In the genomic region with DNA sequence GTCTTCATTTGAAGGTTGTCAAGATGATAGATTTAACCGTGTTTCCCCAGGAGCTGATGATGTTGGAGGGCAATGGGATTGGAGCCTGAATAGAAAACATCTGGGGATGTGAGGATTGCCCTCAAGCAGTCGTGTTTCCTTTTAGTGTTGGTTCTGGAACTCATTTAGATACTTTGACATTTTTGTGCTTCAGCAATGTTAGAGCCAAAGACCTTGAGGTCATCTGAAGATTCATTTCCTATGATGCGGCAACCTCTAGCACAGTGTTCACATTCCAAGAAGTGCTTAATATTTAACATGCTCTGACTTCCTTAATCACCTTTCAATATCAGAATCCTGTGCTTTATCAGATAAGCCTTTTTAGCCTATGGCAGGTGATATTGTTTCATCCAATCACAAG, we compare ENCODE assay signal across 23 cellular contexts.
DNase-seq lines count a peak whose midpoint lies in the region; ATAC-seq lines count a peak whose summit lies in the region.
"Had no signal": no experiment of that assay in that cellular context is flagged by ENCODE, and none has a peak within 500 bp of the region (broad histone marks: within the 10 kb centered on the region; RNA-seq: fewer than 3 reads in every experiment).

No MANE protein-coding gene starts in this region.

- no peak overlapping the region for H3K4me3 ChIP-seq in trophoblast cell (ENCODE audit: low read depth, low read length)
- H3K4me3 ChIP-seq: colonic mucosa, gastrocnemius medialis, MG63, thoracic aorta had no signal

- H2BK12ac ChIP-seq in trophoblast cell (ENCODE audit: low read length): no peak overlapping the region

- no peak overlapping the region for H3K9ac ChIP-seq in trophoblast cell (ENCODE audit: low read length)

- no peak overlapping the region for H3K18ac ChIP-seq in trophoblast cell (ENCODE audit: low read length)

- no peak overlapping the region for H4K8ac ChIP-seq in trophoblast cell (ENCODE audit: low read depth, low read length)

- no peaks in the 10 kb centered on the region for H3K79me2 ChIP-seq in trophoblast cell (ENCODE audit: control insufficient read depth, insufficient read depth, low read length, poor library complexity)

- H4K12ac ChIP-seq in trophoblast cell (ENCODE audit: low read depth, low read length): no peak overlapping the region

- H3K4me2 ChIP-seq in trophoblast cell (ENCODE audit: low read length): no peak overlapping the region

- H4K91ac ChIP-seq in trophoblast cell (ENCODE audit: low read depth, low read length): no peak overlapping the region

- no peak overlapping the region for H2AFZ ChIP-seq in trophoblast cell (ENCODE audit: insufficient read depth, low read length, poor library complexity)

- WGBS in trophoblast cell (ENCODE audit: extremely low coverage, insufficient coverage, insufficient read length): no CpG with 5 or more reads among the region's 3 CpGs

- H3K36me3 ChIP-seq in trophoblast cell (ENCODE audit: control insufficient read depth in 1 of 2, insufficient read depth in 2 of 2, low read length in 2 of 2): peaks cover 0 to 2% of the 10 kb centered on the region in 2 experiments
- H3K36me3 ChIP-seq: colonic mucosa, gastrocnemius medialis, MG63, thoracic aorta had no signal

- no peaks in the 10 kb centered on the region for H3K27me3 ChIP-seq in trophoblast cell (ENCODE audit: insufficient read depth, low read length)
- H3K27me3 ChIP-seq: colonic mucosa, gastrocnemius medialis, MG63 had no signal

- H3K9me3 ChIP-seq in trophoblast cell (ENCODE audit: insufficient read depth, low read depth, low read length): peaks cover 6% of the 10 kb centered on the region
- H3K9me3 ChIP-seq: colonic mucosa, gastrocnemius medialis, MG63, thoracic aorta had no signal

- no peak for ATAC-seq in GM18870 (IDR thresholded peaks at IDR 0.05; ENCODE audit: unreplicated experiment)
- ATAC-seq: CD8-positive, alpha-beta T cell; gastrocnemius medialis; left colon; natural killer cell treated with Interleukin-12 subunit alpha and Interleukin-12 subunit beta and Interleukin-15 and Interleukin-18, amount 100 ng/mL, for 72 hours had no signal

- H3K4me1 ChIP-seq in trophoblast cell (ENCODE audit: control insufficient read depth in 1 of 2, insufficient read depth in 2 of 2, low read length in 2 of 2): peaks cover 0 to 3% of the 10 kb centered on the region in 2 experiments
- H3K4me1 ChIP-seq: colonic mucosa, gastrocnemius medialis had no signal

- no peak overlapping the region for H3K14ac ChIP-seq in trophoblast cell (ENCODE audit: low read length)

- DNase-seq in EH (ENCODE audit: low read depth) (peak; percentile 83), NCI-H226 (peak; percentile 32), fibroblast of peridontal ligament (ENCODE audit: extremely low read depth) (peak; percentile 1), trophoblast cell (peak; percentile 52 to 81), OCI-M1 (lab: John Stamatoyannopoulos, UW) (no peak), COLO829 (ENCODE audit: low spot score) (no peak), NCI-H774 (lab: John Stamatoyannopoulos, UW) (no peak)
- DNase-seq: activated CD8-positive, alpha-beta memory T cell treated with anti-CD3 and anti-CD28 coated beads, Interleukin-2, amount 50 U/mL, for 4 hours; activated effector memory CD4-positive, alpha-beta T cell treated with Interleukin-2 at 50 U/mL for 16 hours; CD8-positive, alpha-beta T cell; colonic mucosa; gastrocnemius medialis; HCEC 1CT; left colon; MG63; NCI-H1417 treated with DMSO at 0.1 percent for 48 hours; NCI-H69; posterior cingulate gyrus; stimulated activated naive CD4-positive, alpha-beta T cell had no signal

- no peak overlapping the region for H2BK5ac ChIP-seq in trophoblast cell (ENCODE audit: low read depth, low read length, poor library complexity)

- no peak overlapping the region for H3K23ac ChIP-seq in trophoblast cell (ENCODE audit: low read length)

- H2AK5ac ChIP-seq in trophoblast cell (ENCODE audit: low read length): no peak overlapping the region

- no peaks in the 10 kb centered on the region for H3K79me1 ChIP-seq in trophoblast cell (ENCODE audit: low read length)

- H3K27ac ChIP-seq in trophoblast cell (ENCODE audit: low read depth, low read length): no peak overlapping the region
- H3K27ac ChIP-seq: colonic mucosa, gastrocnemius medialis, thoracic aorta, VCaP had no signal

- H2BK120ac ChIP-seq in trophoblast cell (ENCODE audit: insufficient read depth, low read length, poor library complexity): no peak overlapping the region

- H3K4ac ChIP-seq in trophoblast cell (ENCODE audit: low read depth, low read length): no peak overlapping the region

Comparison
In these comparisons a context has a peak if more than half of its experiments do, and no peak if none do; other contexts are left out.
1. DNase-seq: peak in EH (single experiment), NCI-H226 (single experiment), fibroblast of peridontal ligament (single experiment) and trophoblast cell (2 of 2); none in OCI-M1 (single experiment), COLO829 (single experiment) and NCI-H774 (single experiment).